ENCODE assay signal across 3 cellular contexts in the genomic region with DNA sequence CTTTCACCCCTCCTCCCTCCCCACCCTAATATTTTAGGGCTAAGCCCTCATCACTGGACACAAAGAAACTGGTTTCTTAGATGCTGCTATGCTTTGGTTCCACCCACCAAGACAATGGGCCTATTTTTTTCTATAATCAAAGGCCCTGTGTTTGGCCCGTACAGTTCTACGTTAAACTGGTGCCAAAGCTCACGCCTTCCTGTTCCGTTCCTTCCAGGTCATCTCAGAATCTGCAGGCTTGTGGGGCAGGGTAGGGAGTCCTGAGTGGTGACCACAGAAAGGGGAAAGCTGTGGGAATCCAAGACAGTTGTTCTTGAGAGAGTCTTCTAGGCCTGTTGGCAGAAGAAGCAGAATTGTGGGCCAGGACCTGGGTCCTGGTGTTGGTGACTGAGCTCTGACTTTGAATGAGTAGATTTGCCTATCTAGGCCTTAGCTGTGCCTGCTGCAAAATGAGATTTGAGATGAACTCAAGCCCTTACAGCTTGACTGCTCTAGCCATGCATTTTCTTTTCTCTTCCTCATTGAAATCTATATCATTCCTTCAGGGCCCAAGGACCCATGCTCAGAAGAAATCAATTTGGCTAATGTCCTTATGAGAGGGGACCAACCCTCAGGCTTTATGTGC.
TF ChIP-seq lines count a peak whose summit lies in the region.

No MANE protein-coding gene starts in this region.

TF ChIP-seq in A549, 52 proteins besides CTCF, POLR2A, EP300 and RAD21:
- no peak for TF ChIP-seq RARB (CRISPR knock-in tag; IDR thresholded peaks at IDR 0.05)
- TF ChIP-seq NFE2L2 (conservative IDR thresholded peaks at IDR 0.05; ENCODE audit: low read length), result no peak

TF ChIP-seq in H1, 55 proteins besides CTCF, POLR2A, EP300 and RAD21:
- no peak for TF ChIP-seq CHD1 (IDR thresholded peaks at IDR 0.05; ENCODE audit: low read depth, low read length)

TF ChIP-seq in WTC11, 78 proteins besides CTCF, POLR2A, EP300 and RAD21:
- no peak for TF ChIP-seq CREB1 (CRISPR knock-in tag; IDR thresholded peaks at IDR 0.05)
- TF ChIP-seq ZNF281 (CRISPR knock-in tag; IDR thresholded peaks at IDR 0.05), result no peak
- TF ChIP-seq, protein P1, sequence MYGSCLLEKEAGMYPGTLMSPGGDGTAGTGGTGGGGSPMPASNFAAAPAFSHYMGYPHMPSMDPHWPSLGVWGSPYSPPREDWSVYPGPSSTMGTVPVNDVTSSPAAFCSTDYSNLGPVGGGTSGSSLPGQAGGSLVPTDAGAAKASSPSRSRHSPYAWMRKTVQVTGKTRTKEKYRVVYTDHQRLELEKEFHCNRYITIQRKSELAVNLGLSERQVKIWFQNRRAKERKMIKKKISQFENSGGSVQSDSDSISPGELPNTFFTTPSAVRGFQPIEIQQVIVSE (CRISPR knock-in tag; IDR thresholded peaks at IDR 0.05; ENCODE audit: borderline replicate concordance), result no peak
- no peak for TF ChIP-seq ARID4B (CRISPR knock-in tag; IDR thresholded peaks at IDR 0.05; ENCODE audit: borderline replicate concordance)
- no peak for TF ChIP-seq NR3C1 (CRISPR knock-in tag; conservative IDR thresholded peaks at IDR 0.05; ENCODE audit: low read depth)
- TF ChIP-seq EMX1 (CRISPR knock-in tag; IDR thresholded peaks at IDR 0.05), result no peak
- no peak for TF ChIP-seq CBFB (CRISPR knock-in tag; IDR thresholded peaks at IDR 0.05; ENCODE audit: low read depth)
- no peak for TF ChIP-seq IRF2 (CRISPR knock-in tag; IDR thresholded peaks at IDR 0.05; ENCODE audit: borderline replicate concordance, low read depth)
